In genomic region chr17:46822388-46822921, GRCh38 we compare ENCODE assay signal across 9 cellular contexts. TPM values are rescaled to one million over a fixed set of nuclear protein-coding genes. Genes with fewer than 3 reads are reported as not detected.
DNase-seq lines count a peak whose midpoint lies in the region; ATAC-seq and TF ChIP-seq lines count a peak whose summit lies in the region.
"Had no signal": no experiment of that assay in that cellular context is flagged by ENCODE, and none has a peak within 500 bp of the region (broad histone marks: within the 10 kb centered on the region; RNA-seq: fewer than 3 reads in every experiment).

No MANE protein-coding gene starts in this region.

- no peaks in the 10 kb centered on the region for H3K27me3 ChIP-seq in Karpas-422 (ENCODE audit: low read length)
- H3K27me3 ChIP-seq in lung (ENCODE audit: control insufficient read depth, insufficient read depth): peaks cover 8% of the 10 kb centered on the region

- H3K9me2 ChIP-seq in Karpas-422 (replicated peaks; ENCODE audit: insufficient read depth, low read length): no peaks in the 10 kb centered on the region

- no peaks in the 10 kb centered on the region for H3K79me2 ChIP-seq in Karpas-422 (ENCODE audit: low read length)
- H3K79me2 ChIP-seq: parathyroid adenoma had no signal

- no peak for TF ChIP-seq CTCF in lung (IDR thresholded peaks at IDR 0.05; ENCODE audit: control extremely low read depth, extremely low read depth)

- H3K4me3 ChIP-seq in Karpas-422 (ENCODE audit: low read length): no peak overlapping the region
- H3K4me3 ChIP-seq in lung: no peak overlapping the region

- DNase-seq in COLO668 (lab: John Stamatoyannopoulos, UW; ENCODE audit: unreplicated experiment): peak; percentile 62
- peak; percentile 80 for DNase-seq in Karpas-422
- peak; percentile 27 for DNase-seq in activated T-helper 2 cell treated with anti-CD3 and anti-CD28 coated beads, Interferon-gamma antibody, Interleukin-2, Interleukin-4, amounts not matched to agents 10 μg/mL and 5 μg/mL and 100 μg/mL, durations not matched to agents 14 hours and 24 hours and 36 hours (ENCODE audit: low spot score)
- peak; percentile 34 for DNase-seq in lung (ENCODE audit: low spot score)
- DNase-seq in NCI-H345 (lab: John Stamatoyannopoulos, UW): no peak
- no peak for DNase-seq in HEK293T (ENCODE audit: extremely low spot score)

- H3K4me3 Mint-ChIP-seq in activated T-helper 2 cell treated with anti-CD3 and anti-CD28 coated beads, Interferon-gamma antibody, Interleukin-2, Interleukin-4, amounts not matched to agents 10 μg/mL and 5 μg/mL and 100 μg/mL, durations not matched to agents 14 hours and 24 hours and 36 hours (ENCODE audit: low read depth): no peak overlapping the region

- H3K36me3 ChIP-seq in Karpas-422 (ENCODE audit: insufficient read depth, low read length) (no peaks in the 10 kb centered on the region), lung (ENCODE audit: control insufficient read depth in 2 of 2, insufficient read depth in 2 of 2, low read length in 2 of 2) (no peaks in the 10 kb centered on the region)

- CTCF ChIA-PET in HEK293T (lab: Yijun Ruan, JAX): no interaction called here

- no peak overlapping the region for H3K27ac Mint-ChIP-seq in activated T-helper 2 cell treated with anti-CD3 and anti-CD28 coated beads, Interferon-gamma antibody, Interleukin-2, Interleukin-4, amounts not matched to agents 10 μg/mL and 5 μg/mL and 100 μg/mL, durations not matched to agents 14 hours and 24 hours and 36 hours

- no peak overlapping the region for H3K4me2 ChIP-seq in Karpas-422 (ENCODE audit: low read depth, low read length, poor library complexity, severe bottlenecking)

- H3K27me3 Mint-ChIP-seq in activated T-helper 2 cell treated with anti-CD3 and anti-CD28 coated beads, Interferon-gamma antibody, Interleukin-2, Interleukin-4, amounts not matched to agents 10 μg/mL and 5 μg/mL and 100 μg/mL, durations not matched to agents 14 hours and 24 hours and 36 hours (ENCODE audit: low read depth): peaks cover 60% of the 10 kb centered on the region

- no peaks in the 10 kb centered on the region for H4K20me1 ChIP-seq in Karpas-422 (ENCODE audit: insufficient read depth, low read depth, low read length)

- H3K4me1 ChIP-seq in Karpas-422 (ENCODE audit: low read length): peaks cover 5% of the 10 kb centered on the region
- peaks cover 0 to 15% of the 10 kb centered on the region in 2 donors for H3K4me1 ChIP-seq in lung (ENCODE audit: control insufficient read depth in 2 of 2, insufficient read depth in 2 of 2, low read length in 2 of 2)

- POLR2A ChIA-PET in HEK293T (lab: Yijun Ruan, JAX): no interaction called here

- no peak overlapping the region for H2AFZ ChIP-seq in Karpas-422 (ENCODE audit: low read length)
- H2AFZ ChIP-seq: parathyroid adenoma had no signal

- H3K27ac ChIP-seq in Karpas-422 (ENCODE audit: low read length) (no peak overlapping the region), lung (ENCODE audit: low read depth in 1 of 2, low read length in 1 of 2) (no peak overlapping the region)
- H3K27ac ChIP-seq: parathyroid adenoma had no signal

- ATAC-seq in lung (ENCODE audit: insufficient read depth, low FRiP score) (no peak), GM21619 (IDR thresholded peaks at IDR 0.05; ENCODE audit: unreplicated experiment) (no peak), GM21786 (IDR thresholded peaks at IDR 0.05; ENCODE audit: unreplicated experiment) (no peak)

- H3K9me3 Mint-ChIP-seq in activated T-helper 2 cell treated with anti-CD3 and anti-CD28 coated beads, Interferon-gamma antibody, Interleukin-2, Interleukin-4, amounts not matched to agents 10 μg/mL and 5 μg/mL and 100 μg/mL, durations not matched to agents 14 hours and 24 hours and 36 hours: no peaks in the 10 kb centered on the region

- no peak overlapping the region for H3K9ac ChIP-seq in Karpas-422 (ENCODE audit: low read length)
- H3K9ac ChIP-seq: parathyroid adenoma had no signal

- H3K36me3 Mint-ChIP-seq in activated T-helper 2 cell treated with anti-CD3 and anti-CD28 coated beads, Interferon-gamma antibody, Interleukin-2, Interleukin-4, amounts not matched to agents 10 μg/mL and 5 μg/mL and 100 μg/mL, durations not matched to agents 14 hours and 24 hours and 36 hours (ENCODE audit: low read depth): no peaks in the 10 kb centered on the region

- H3K9me3 ChIP-seq in Karpas-422 (ENCODE audit: low read length) (no peaks in the 10 kb centered on the region), lung (ENCODE audit: control insufficient read depth in 2 of 2, insufficient read depth in 1 of 2, low read length in 1 of 2) (peaks cover 0 to 5% of the 10 kb centered on the region in 2 donors)

- H3K4me1 Mint-ChIP-seq in activated T-helper 2 cell treated with anti-CD3 and anti-CD28 coated beads, Interferon-gamma antibody, Interleukin-2, Interleukin-4, amounts not matched to agents 10 μg/mL and 5 μg/mL and 100 μg/mL, durations not matched to agents 14 hours and 24 hours and 36 hours (ENCODE audit: low read depth): peaks cover 2% of the 10 kb centered on the region

- intact Hi-C loops in activated T-helper 2 cell treated with anti-CD3 and anti-CD28 coated beads, Interferon-gamma antibody, Interleukin-2, Interleukin-4, amounts not matched to agents 10 μg/mL and 5 μg/mL and 100 μg/mL, durations not matched to agents 14 hours and 24 hours and 36 hours (cut with micrococcal nuclease): no loop called here

- 21 to 22% methylated on average over 35 of the region's 35 CpGs for WGBS in lung, 2 donors

TF ChIP-seq in HEK293T, 16 proteins besides CTCF, POLR2A, EP300 and RAD21:
- TF ChIP-seq ARNT (IDR thresholded peaks at IDR 0.05): no peak

RNA-seq across cellular contexts. Expression of gene WNT3, which starts 4.0 kb away (rescaled TPM):
- 1.2 and 2.0 TPM in 2 replicates for total RNA-seq in Karpas-422 (2014; rRNA removed; shearing (Covaris generic); ENCODE audit: low replicate concordance)
- total RNA-seq in activated T-helper 2 cell treated with anti-CD3 and anti-CD28 coated beads, Interferon-gamma antibody, Interleukin-2, Interleukin-4, amounts not matched to agents 10 μg/mL and 5 μg/mL and 100 μg/mL, durations not matched to agents 14 hours and 24 hours and 36 hours: 0.07 TPM in 1 of 2 replicates, not detected in the other
- total RNA-seq in lung: 1 to 10 TPM in 1 of 2 donors, under 1 TPM in 1; 0.74 to 2.9 TPM
- 1 to 10 TPM; 1.2 to 1.6 TPM for polyA plus RNA-seq in lung

RNA-seq across cellular contexts. Expression of gene WNT9B, which starts 28.9 kb away (rescaled TPM):
- not detected in 2 replicates for total RNA-seq in Karpas-422 (2014; rRNA removed; shearing (Covaris generic); ENCODE audit: low replicate concordance)
- not detected in 2 replicates for total RNA-seq in activated T-helper 2 cell treated with anti-CD3 and anti-CD28 coated beads, Interferon-gamma antibody, Interleukin-2, Interleukin-4, amounts not matched to agents 10 μg/mL and 5 μg/mL and 100 μg/mL, durations not matched to agents 14 hours and 24 hours and 36 hours
- total RNA-seq in lung: under 1 TPM; 0.11 to 0.15 TPM
- polyA plus RNA-seq in lung: under 1 TPM; 0.18 to 0.33 TPM

Comparison
In these comparisons a context has a peak if more than half of its experiments do, and no peak if none do; other contexts are left out.
1. DNase-seq: peak in COLO668 (single experiment), Karpas-422 (single experiment), activated T-helper 2 cell treated with anti-CD3 and anti-CD28 coated beads, Interferon-gamma antibody, Interleukin-2, Interleukin-4, amounts not matched to agents 10 μg/mL and 5 μg/mL and 100 μg/mL, durations not matched to agents 14 hours and 24 hours and 36 hours (single experiment) and lung (single experiment); none in NCI-H345 (single experiment) and HEK293T (single experiment).